Comparison of ENCODE assay signal across 7 cellular contexts in the genomic region with DNA sequence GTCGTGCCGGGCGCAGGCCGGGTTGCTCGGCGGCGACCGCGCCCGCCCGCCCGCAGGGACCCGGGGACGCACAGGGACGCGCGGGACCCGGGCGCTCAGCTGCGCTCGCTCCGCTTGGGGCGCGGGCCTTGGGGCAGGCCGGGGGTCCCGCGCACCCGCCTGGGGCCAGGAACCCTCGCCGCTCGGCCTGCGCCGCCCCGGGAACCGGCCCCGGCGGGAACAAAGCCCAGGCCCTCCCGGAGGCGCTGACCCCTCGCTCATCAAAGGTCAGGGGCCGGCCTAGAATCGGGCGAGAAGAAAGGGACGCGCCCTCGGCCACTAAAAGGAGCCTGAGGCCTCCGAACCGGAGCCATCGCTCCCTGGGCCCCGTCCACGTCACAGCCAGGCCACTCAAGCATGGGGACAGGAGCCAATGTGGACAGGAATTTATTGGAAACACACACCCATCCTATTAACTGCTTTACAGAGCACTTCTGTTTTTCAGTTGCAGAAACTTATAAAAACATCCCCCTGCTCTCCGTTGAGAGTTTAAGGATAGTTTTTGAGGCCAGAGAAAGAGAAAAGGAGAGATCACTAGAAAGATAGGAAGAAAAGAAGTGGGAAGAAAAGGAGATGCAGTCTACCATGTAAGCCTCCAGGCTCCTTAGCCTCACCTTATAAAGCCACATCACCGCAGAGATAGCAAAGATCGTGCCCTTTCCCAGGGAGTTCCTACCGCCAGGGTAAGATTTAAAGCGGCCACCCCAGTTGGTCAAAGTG. TPM values are rescaled to one million over a fixed set of nuclear protein-coding genes. Genes with fewer than 3 reads are reported as not detected.
A peak's percentile ranks its signal among the peaks of the same experiment; 100 is the strongest.
DNase-seq lines count a peak whose midpoint lies in the region; ATAC-seq and TF ChIP-seq lines count a peak whose summit lies in the region.

No MANE protein-coding gene starts in this region.

- no peaks in the 10 kb centered on the region for H3K27me3 ChIP-seq in lung (ENCODE audit: control insufficient read depth, insufficient read depth)

- H3K4me3 ChIP-seq in choroid plexus epithelial cell (ENCODE audit: low read depth, low read length) (peak overlapping the region; percentile 75), lung (peak overlapping the region; percentile 55), urinary bladder (ENCODE audit: low read depth, low read length) (peak overlapping the region; percentile 94)

- H3K36me3 ChIP-seq in lung (ENCODE audit: control insufficient read depth in 2 of 2, insufficient read depth in 2 of 2, low read length in 2 of 2), result no peaks in the 10 kb centered on the region
- H3K36me3 ChIP-seq in urinary bladder (ENCODE audit: insufficient read depth), result no peaks in the 10 kb centered on the region

- ATAC-seq in GM19023 (IDR thresholded peaks at IDR 0.05; ENCODE audit: unreplicated experiment) (peak; percentile 5), lung (ENCODE audit: insufficient read depth, low FRiP score) (peak; percentile 7)

- 5 to 7% methylated on average over 34 to 56 of the region's 56 CpGs for WGBS in lung, 2 donors
- WGBS in urinary bladder, result 3% methylated on average over 56 of the region's 56 CpGs

- DNase-seq in HT-29 (ENCODE audit: low spot score), result peak; percentile 52
- no peak for DNase-seq in choroid plexus epithelial cell (ENCODE audit: low read depth)
- peak; percentile 74 for DNase-seq in lung (ENCODE audit: low spot score)
- DNase-seq in OCI-M2 (lab: John Stamatoyannopoulos, UW; ENCODE audit: unreplicated experiment), result no peak
- no peak for DNase-seq in foreskin melanocyte

- peaks cover 0 to under 1% of the 10 kb centered on the region in 2 donors for H3K9me3 ChIP-seq in lung (ENCODE audit: control insufficient read depth in 2 of 2, insufficient read depth in 1 of 2, low read length in 1 of 2)

- TF ChIP-seq CTCF in choroid plexus epithelial cell (conservative IDR thresholded peaks at IDR 0.05; ENCODE audit: low read depth, low read length), result no peak
- TF ChIP-seq CTCF in lung (IDR thresholded peaks at IDR 0.05; ENCODE audit: control extremely low read depth, extremely low read depth), result no peak

- H3K27ac ChIP-seq in lung (ENCODE audit: low read depth in 1 of 2, low read length in 1 of 2), result peak overlapping the region; percentile 87 to 95
- peak overlapping the region; percentile 92 for H3K27ac ChIP-seq in urinary bladder (ENCODE audit: low read depth)

- H3K4me1 ChIP-seq in lung (ENCODE audit: control insufficient read depth in 2 of 2, insufficient read depth in 2 of 2, low read length in 2 of 2) (peaks cover 5 to 10% of the 10 kb centered on the region in 2 donors), urinary bladder (ENCODE audit: insufficient read depth) (peaks cover 4% of the 10 kb centered on the region)

RNA-seq across cellular contexts. Expression of a gene that starts 0.5 kb away (rescaled TPM):
- 2.6 and 3.5 TPM in 2 replicates for total RNA-seq in HT-29 (2014; rRNA removed; shearing (Covaris generic))
- total RNA-seq in lung (10 to 100 TPM; 25.0 to 32.7 TPM), urinary bladder (19.4 TPM)
- polyA plus RNA-seq in lung (1 to 10 TPM; 2.6 to 4.4 TPM), urinary bladder (11.8 TPM)

Comparison
In these comparisons a context has a peak if more than half of its experiments do, and no peak if none do; other contexts are left out.
1. DNase-seq: peak in HT-29 (single experiment) and lung (single experiment); none in choroid plexus epithelial cell (single experiment), OCI-M2 (single experiment) and foreskin melanocyte (single experiment).
2. Peak in every context shown above with its lines, with median percentiles within 50 percentile points of each other: H3K4me3 ChIP-seq.